Comparison of ENCODE assay signal across 14 cellular contexts in genomic region chr3:12797892-12798558, GRCh38. TPM values are rescaled to one million over a fixed set of nuclear protein-coding genes. Genes with fewer than 3 reads are reported as not detected.
DNase-seq lines count a peak whose midpoint lies in the region; ATAC-seq, FAIRE-seq and TF ChIP-seq lines count a peak whose summit lies in the region.
"Had no signal": no experiment of that assay in that cellular context is flagged by ENCODE, and none has a peak within 500 bp of the region (broad histone marks: within the 10 kb centered on the region; RNA-seq: fewer than 3 reads in every experiment).

No MANE protein-coding gene starts in this region.

- H3K4me3 Mint-ChIP-seq in CD8-positive, alpha-beta memory T cell, result peak overlapping the region; percentile 19 to 86 (median 66)
- peak overlapping the region; percentile 31 for H3K4me3 Mint-ChIP-seq in glutamatergic neuron (ENCODE audit: unreplicated experiment)

- H3K36me3 ChIP-seq in CD8-positive, alpha-beta memory T cell (ENCODE audit: insufficient read depth, low read length), result no peaks in the 10 kb centered on the region
- peaks cover 0 to 4% (median 4%) of the 10 kb centered on the region in 3 donors for H3K36me3 ChIP-seq in skeletal muscle tissue (ENCODE audit: control insufficient read depth in 3 of 3, insufficient read depth in 3 of 3, low read length in 3 of 3)
- H3K36me3 ChIP-seq in HepG2 (replicated peaks in 1 of 2; ENCODE audit: control insufficient read depth in 1 of 2, insufficient read depth in 2 of 2, low read length in 2 of 2), result no peaks in the 10 kb centered on the region
- H3K36me3 ChIP-seq: left lung had no signal

- peaks cover 6% of the 10 kb centered on the region for H3K4me1 ChIP-seq in CD8-positive, alpha-beta memory T cell (ENCODE audit: insufficient read depth, low read length)
- H3K4me1 ChIP-seq in skeletal muscle tissue (ENCODE audit: control insufficient read depth in 3 of 3, insufficient read depth in 3 of 3, low read length in 3 of 3) (peaks cover 29 to 57% (median 50%) of the 10 kb centered on the region in 3 donors), HepG2 (ENCODE audit: insufficient read depth, low read length) (no peaks in the 10 kb centered on the region)

- no peaks in the 10 kb centered on the region for H3K36me3 Mint-ChIP-seq in CD8-positive, alpha-beta memory T cell
- H3K36me3 Mint-ChIP-seq in glutamatergic neuron (ENCODE audit: unreplicated experiment), result no peaks in the 10 kb centered on the region

- peak overlapping the region; percentile 71 to 98 (median 98) for H3K9ac ChIP-seq in skeletal muscle tissue (ENCODE audit: low read depth in 1 of 3, low read length in 3 of 3)
- no peak overlapping the region for H3K9ac ChIP-seq in HepG2 (ENCODE audit: insufficient read depth, low read depth, low read length)

- H2AFZ ChIP-seq in HepG2 (ENCODE audit: low read length), result no peak overlapping the region

- CTCF ChIA-PET in CD8-positive, alpha-beta memory T cell (lab: Charles Lee), result interaction anchor here (2.9 to 4.7 kb wide), 4 partner anchors 10 to 43 kb away, joined by 13 to 38 read pairs (median 25); partner anchors contain the start of gene RPL32
- CTCF ChIA-PET in HepG2 (lab: Yijun Ruan, JAX; ENCODE audit: low intra/inter-chr PET ratio, low total read pairs), result no interaction called here

- BruUV-seq in HepG2 (replicated peaks; lab: Mats Ljungman, UMichigan), result no TSS peak

- H3K4me2 ChIP-seq in HepG2 (ENCODE audit: low read depth, low read length), result no peak overlapping the region

- no peak overlapping the region for H3K27ac ChIP-seq in CD8-positive, alpha-beta memory T cell (ENCODE audit: low read depth, low read length)
- H3K27ac ChIP-seq in skeletal muscle tissue (ENCODE audit: low read depth, low read length) (peak overlapping the region; percentile 98), HepG2 (ENCODE audit: extremely low read length, insufficient read depth, low read length) (no peak overlapping the region)
- H3K27ac ChIP-seq: left lung had no signal

- peaks cover 5% of the 10 kb centered on the region for H3K27me3 ChIP-seq in CD8-positive, alpha-beta memory T cell (ENCODE audit: insufficient read depth, low read length, poor library complexity, severe bottlenecking)
- H3K27me3 ChIP-seq in skeletal muscle tissue (ENCODE audit: control insufficient read depth in 3 of 3, insufficient read depth in 3 of 3, low read length in 3 of 3) (no peaks in the 10 kb centered on the region), HepG2 (ENCODE audit: control insufficient read depth in 1 of 2, insufficient read depth in 2 of 2, low read length in 2 of 2) (peaks cover 0 to 28% of the 10 kb centered on the region in 2 experiments; a peak in 2 of 5 replicates)

- intact Hi-C loops in HepG2 (cut with micrococcal nuclease; ENCODE audit: unreplicated experiment), result no loop called here

- TF ChIP-seq CTCF in glutamatergic neuron (IDR thresholded peaks at IDR 0.05; ENCODE audit: partially characterized antibody, unreplicated experiment) (no peak), HepG2 (CRISPR knock-in tag; IDR thresholded peaks at IDR 0.05) (no peak)

- TF ChIP-seq EP300 in HepG2 (IDR thresholded peaks at IDR 0.05; ENCODE audit: low read depth in 2 of 2, low read length in 2 of 2) (no peak), HepG2 (CRISPR knock-in tag; IDR thresholded peaks at IDR 0.05; ENCODE audit: borderline replicate concordance) (no peak)

- no peaks in the 10 kb centered on the region for H4K20me1 ChIP-seq in HepG2 (ENCODE audit: insufficient read depth, low read length)

- H3K9me3 Mint-ChIP-seq in CD8-positive, alpha-beta memory T cell, result peaks cover 0 to 2% (median 0%) of the 10 kb centered on the region in 5 donors
- peaks cover 5% of the 10 kb centered on the region for H3K9me3 Mint-ChIP-seq in glutamatergic neuron (ENCODE audit: unreplicated experiment)
- H3K9me3 Mint-ChIP-seq: activated T-cell treated with anti-CD3 and anti-CD28 coated beads, Interleukin-2, amount 50 U/mL, for 72 hours had no signal

- H3K79me2 ChIP-seq in HepG2 (ENCODE audit: insufficient read depth, low read length), result no peaks in the 10 kb centered on the region

- 24% methylated on average over 8 of the region's 8 CpGs for WGBS in HepG2 (ENCODE audit: low lambda C conversion rate)

- POLR2A ChIA-PET in CD8-positive, alpha-beta memory T cell (lab: Charles Lee), result interaction anchor here (1.4 kb wide), 1 partner anchor 12 kb away, joined by 4 read pairs; no protein-coding TSS in a partner anchor
- POLR2A ChIA-PET in HepG2 (lab: Yijun Ruan, JAX), result no interaction called here

- H3K4me1 Mint-ChIP-seq in CD8-positive, alpha-beta memory T cell, result peaks cover 8 to 23% (median 8%) of the 10 kb centered on the region in 3 donors
- no peaks in the 10 kb centered on the region for H3K4me1 Mint-ChIP-seq in glutamatergic neuron (ENCODE audit: low read depth, unreplicated experiment)

- H3K27me3 Mint-ChIP-seq in CD8-positive, alpha-beta memory T cell, result peaks cover 11 to 19% of the 10 kb centered on the region in 2 donors
- H3K27me3 Mint-ChIP-seq in glutamatergic neuron (ENCODE audit: unreplicated experiment), result peaks cover 5% of the 10 kb centered on the region

- no peak for DNase-seq in CD8-positive, alpha-beta memory T cell
- DNase-seq in NCI-H69 (lab: John Stamatoyannopoulos, UW) (peak; percentile 5), glutamatergic neuron (no peak), foreskin melanocyte (no peak), Kasumi-1 (lab: John Stamatoyannopoulos, UW) (no peak), HepG2 (ENCODE audit: low spot score) (no peak)
- DNase-seq in activated naive CD4-positive, alpha-beta T cell treated with anti-CD3 and anti-CD28 coated beads, Interleukin-2, amount 50 U/mL, for 16 hours, result no peak
- DNase-seq: activated CD4-positive, alpha-beta T cell treated with anti-CD3 and anti-CD28 coated beads for 48 hours; activated T-cell treated with anti-CD3 and anti-CD28 coated beads, Interleukin-2, amount 50 U/mL, for 72 hours; left lung; MM.1S; SW 1271 had no signal

- no peak for FAIRE-seq in HepG2 (lab: Jason Lieb, UNC)
- FAIRE-seq: endometrium had no signal

- no peaks in the 10 kb centered on the region for H3K9me3 ChIP-seq in CD8-positive, alpha-beta memory T cell (ENCODE audit: low read length)
- H3K9me3 ChIP-seq in skeletal muscle tissue (ENCODE audit: control insufficient read depth in 3 of 3, low read length in 3 of 3), result no peaks in the 10 kb centered on the region
- no peaks in the 10 kb centered on the region for H3K9me3 ChIP-seq in HepG2 (ENCODE audit: low read length)
- H3K9me3 ChIP-seq: left lung had no signal

- no peak for TF ChIP-seq POLR2A in HepG2 (IDR thresholded peaks at IDR 0.05; ENCODE audit: insufficient read depth in 1 of 2, low read depth in 2 of 2, low read length in 2 of 2)

- in situ Hi-C loops in HepG2 (cut with HindIII; ENCODE audit: extremely low pct_ligation_motif_present, low pct_unique_long_range_greater_than_20kb), result no loop called here

- H3K27ac Mint-ChIP-seq in CD8-positive, alpha-beta memory T cell, result peak overlapping the region in 6 of 8 donors; percentile 1 to 76 (median 13)
- H3K27ac Mint-ChIP-seq in glutamatergic neuron (ENCODE audit: unreplicated experiment), result no peak overlapping the region
- H3K27ac Mint-ChIP-seq: activated T-cell treated with anti-CD3 and anti-CD28 coated beads, Interleukin-2, amount 50 U/mL, for 72 hours had no signal

- H3K4me3 ChIP-seq in CD8-positive, alpha-beta memory T cell (ENCODE audit: low read length), result no peak overlapping the region
- H3K4me3 ChIP-seq in skeletal muscle tissue (ENCODE audit: low read length in 3 of 3) (peak overlapping the region; percentile 73 to 92 (median 90)), HepG2 (replicated peaks in 1 of 3; ENCODE audit: insufficient read depth in 1 of 3, low read depth in 2 of 3, low read length in 3 of 3) (no peak overlapping the region)
- H3K4me3 ChIP-seq: left lung had no signal

- no peak for ATAC-seq in HepG2
- ATAC-seq: activated T-cell treated with anti-CD3 and anti-CD28 coated beads, Interleukin-2, amount 50 U/mL, for 72 hours had no signal

- TF ChIP-seq RAD21 in HepG2 (CRISPR knock-in tag; IDR thresholded peaks at IDR 0.05), result no peak

RNA-seq across cellular contexts. Expression of gene CAND2, which starts 1.5 kb away (rescaled TPM):
- total RNA-seq in CD8-positive, alpha-beta memory T cell, result 1 to 10 TPM; 1.0 to 1.1 TPM
- 2.1 TPM for polyA plus RNA-seq in CD8-positive, alpha-beta memory T cell
- total RNA-seq in glutamatergic neuron (ENCODE audit: unreplicated experiment), result 8.8 TPM
- 22.4 TPM for total RNA-seq in skeletal muscle tissue
- not detected in 2 replicates for total RNA-seq in HepG2 (2016; rRNA removed; fragmentation: Illumina TruSeq; extraction: Trizol)
- not detected in 2 replicates for total RNA-seq in HepG2 (2016; cell fraction: cytosol; rRNA removed; fragmentation: Illumina TruSeq; extraction: Trizol; ENCODE audit: low read depth)
- not detected in 2 replicates for total RNA-seq in HepG2 (2016; cell fraction: insoluble cytoplasmic fraction; rRNA removed; fragmentation: Illumina TruSeq; extraction: Trizol)
- total RNA-seq in HepG2 (2016; cell fraction: membrane; rRNA removed; fragmentation: Illumina TruSeq; extraction: Trizol), result not detected in 2 replicates
- total RNA-seq in HepG2 (2016; cell fraction: nucleus; rRNA removed; fragmentation: Illumina TruSeq; extraction: Trizol), result not detected in 2 replicates
- 0.01 and 0.09 TPM in 2 replicates for polyA plus RNA-seq in HepG2 (2011; rRNA removed)
- 0.03 TPM in 1 of 2 replicates, not detected in the other for polyA plus RNA-seq in HepG2 (2011; cell fraction: cytosol; rRNA removed)
- polyA plus RNA-seq in HepG2 (2011; cell fraction: nucleus; rRNA removed), result 0.05 and 0.12 TPM in 2 replicates
- 0.07 and 0.13 TPM in 2 replicates for polyA plus RNA-seq in HepG2 (2012)
- polyA plus RNA-seq in HepG2 (2016; cell fraction: cytosol; fragmentation: Illumina TruSeq; extraction: Trizol; ENCODE audit: low read depth), result not detected in 2 replicates
- not detected in 2 replicates for polyA plus RNA-seq in HepG2 (2016; cell fraction: insoluble cytoplasmic fraction; fragmentation: Illumina TruSeq; extraction: Trizol; ENCODE audit: low read depth)
- polyA plus RNA-seq in HepG2 (2016; cell fraction: membrane; fragmentation: Illumina TruSeq; extraction: Trizol; ENCODE audit: low read depth), result not detected in 2 replicates
- polyA plus RNA-seq in HepG2 (2016; cell fraction: nucleus; fragmentation: Illumina TruSeq; extraction: Trizol; ENCODE audit: insufficient read depth, low read depth), result not detected in 2 replicates
- 0.04 and 0.26 TPM in 2 replicates for polyA minus RNA-seq in HepG2 (2011; rRNA and poly(A)+ RNA removed; ENCODE audit: low replicate concordance)
- polyA minus RNA-seq in HepG2 (2011; cell fraction: cytosol; rRNA and poly(A)+ RNA removed), result not detected in 2 replicates
- polyA minus RNA-seq in HepG2 (2011; cell fraction: nucleus; rRNA and poly(A)+ RNA removed), result 0.12 TPM in 1 of 2 replicates, not detected in the other

RNA-seq across cellular contexts. Expression of gene TMEM40, which starts 39.0 kb away (rescaled TPM):
- not detected for total RNA-seq in CD8-positive, alpha-beta memory T cell
- not detected for polyA plus RNA-seq in CD8-positive, alpha-beta memory T cell
- total RNA-seq in glutamatergic neuron (ENCODE audit: unreplicated experiment) (not detected), skeletal muscle tissue (under 0.01 TPM), HepG2 (2016; rRNA removed; fragmentation: Illumina TruSeq; extraction: Trizol) (not detected in 2 replicates)
- not detected in 2 replicates for total RNA-seq in HepG2 (2016; cell fraction: cytosol; rRNA removed; fragmentation: Illumina TruSeq; extraction: Trizol; ENCODE audit: low read depth)
- total RNA-seq in HepG2 (2016; cell fraction: insoluble cytoplasmic fraction; rRNA removed; fragmentation: Illumina TruSeq; extraction: Trizol), result 0.09 TPM in 1 of 2 replicates, not detected in the other
- total RNA-seq in HepG2 (2016; cell fraction: membrane; rRNA removed; fragmentation: Illumina TruSeq; extraction: Trizol), result 0.12 TPM in 1 of 2 replicates, not detected in the other
- total RNA-seq in HepG2 (2016; cell fraction: nucleus; rRNA removed; fragmentation: Illumina TruSeq; extraction: Trizol), result not detected in 2 replicates
- 0.16 and 0.22 TPM in 2 replicates for polyA plus RNA-seq in HepG2 (2011; rRNA removed)
- polyA plus RNA-seq in HepG2 (2011; cell fraction: cytosol; rRNA removed), result 0.11 and 0.21 TPM in 2 replicates
- not detected in 2 replicates for polyA plus RNA-seq in HepG2 (2011; cell fraction: nucleus; rRNA removed)
- 0.29 TPM in 1 of 2 replicates, not detected in the other for polyA plus RNA-seq in HepG2 (2012)
- not detected in 2 replicates for polyA plus RNA-seq in HepG2 (2016; cell fraction: cytosol; fragmentation: Illumina TruSeq; extraction: Trizol; ENCODE audit: low read depth)
- polyA plus RNA-seq in HepG2 (2016; cell fraction: insoluble cytoplasmic fraction; fragmentation: Illumina TruSeq; extraction: Trizol; ENCODE audit: low read depth), result not detected in 2 replicates
- 0.51 TPM in 1 of 2 replicates, not detected in the other for polyA plus RNA-seq in HepG2 (2016; cell fraction: membrane; fragmentation: Illumina TruSeq; extraction: Trizol; ENCODE audit: low read depth)
- not detected in 2 replicates for polyA plus RNA-seq in HepG2 (2016; cell fraction: nucleus; fragmentation: Illumina TruSeq; extraction: Trizol; ENCODE audit: insufficient read depth, low read depth)
- polyA minus RNA-seq in HepG2 (2011; rRNA and poly(A)+ RNA removed; ENCODE audit: low replicate concordance), result 0.56 TPM in 1 of 2 replicates, not detected in the other
- polyA minus RNA-seq in HepG2 (2011; cell fraction: cytosol; rRNA and poly(A)+ RNA removed), result not detected in 2 replicates
- not detected in 2 replicates for polyA minus RNA-seq in HepG2 (2011; cell fraction: nucleus; rRNA and poly(A)+ RNA removed)
- total RNA-seq: activated T-cell treated with anti-CD3 and anti-CD28 coated beads, Interleukin-2, amount 50 U/mL, for 72 hours had no signal

RNA-seq across cellular contexts. Expression of gene RPL32, which starts 43.3 kb away (rescaled TPM):
- 1,000 to 10,000 TPM; 2,528 to 2,642 TPM for total RNA-seq in CD8-positive, alpha-beta memory T cell
- 2,743 TPM for polyA plus RNA-seq in CD8-positive, alpha-beta memory T cell
- total RNA-seq in glutamatergic neuron (ENCODE audit: unreplicated experiment) (966 TPM), skeletal muscle tissue (1,978 TPM), HepG2 (2016; rRNA removed; fragmentation: Illumina TruSeq; extraction: Trizol) (1,781 and 2,179 TPM in 2 replicates)
- total RNA-seq in HepG2 (2016; cell fraction: cytosol; rRNA removed; fragmentation: Illumina TruSeq; extraction: Trizol; ENCODE audit: low read depth), result 3,269 and 3,354 TPM in 2 replicates
- 1,702 and 2,262 TPM in 2 replicates for total RNA-seq in HepG2 (2016; cell fraction: insoluble cytoplasmic fraction; rRNA removed; fragmentation: Illumina TruSeq; extraction: Trizol)
- total RNA-seq in HepG2 (2016; cell fraction: membrane; rRNA removed; fragmentation: Illumina TruSeq; extraction: Trizol), result 4,253 and 4,526 TPM in 2 replicates
- total RNA-seq in HepG2 (2016; cell fraction: nucleus; rRNA removed; fragmentation: Illumina TruSeq; extraction: Trizol), result 560 and 609 TPM in 2 replicates
- 2,268 and 2,401 TPM in 2 replicates for polyA plus RNA-seq in HepG2 (2011; rRNA removed)
- polyA plus RNA-seq in HepG2 (2011; cell fraction: cytosol; rRNA removed), result 1,778 and 1,795 TPM in 2 replicates
- 459 and 538 TPM in 2 replicates for polyA plus RNA-seq in HepG2 (2011; cell fraction: nucleus; rRNA removed)
- polyA plus RNA-seq in HepG2 (2012), result 2,727 and 3,505 TPM in 2 replicates
- polyA plus RNA-seq in HepG2 (2016; cell fraction: cytosol; fragmentation: Illumina TruSeq; extraction: Trizol; ENCODE audit: low read depth), result 4,453 and 4,819 TPM in 2 replicates
- polyA plus RNA-seq in HepG2 (2016; cell fraction: insoluble cytoplasmic fraction; fragmentation: Illumina TruSeq; extraction: Trizol; ENCODE audit: low read depth), result 2,446 and 2,535 TPM in 2 replicates
- 4,866 and 4,953 TPM in 2 replicates for polyA plus RNA-seq in HepG2 (2016; cell fraction: membrane; fragmentation: Illumina TruSeq; extraction: Trizol; ENCODE audit: low read depth)
- 1,119 and 1,145 TPM in 2 replicates for polyA plus RNA-seq in HepG2 (2016; cell fraction: nucleus; fragmentation: Illumina TruSeq; extraction: Trizol; ENCODE audit: insufficient read depth, low read depth)
- 371 and 1,174 TPM in 2 replicates for polyA minus RNA-seq in HepG2 (2011; rRNA and poly(A)+ RNA removed; ENCODE audit: low replicate concordance)
- polyA minus RNA-seq in HepG2 (2011; cell fraction: cytosol; rRNA and poly(A)+ RNA removed), result 694 and 812 TPM in 2 replicates
- 216 and 257 TPM in 2 replicates for polyA minus RNA-seq in HepG2 (2011; cell fraction: nucleus; rRNA and poly(A)+ RNA removed)

Comparison
In these comparisons a context has a peak if more than half of its experiments do, and no peak if none do; other contexts are left out.
1. H3K4me3 ChIP-seq: peak in skeletal muscle tissue (3 of 3); none in CD8-positive, alpha-beta memory T cell (single experiment) and HepG2 (0 of 3).